In genomic region chr19:12915860-12916259, GRCh38 we compare ENCODE assay signal across 1 cellular context.
A peak's percentile ranks its signal among the peaks of the same experiment; 100 is the strongest.
TF ChIP-seq lines count a peak whose summit lies in the region.

No MANE protein-coding gene starts in this region.

TF ChIP-seq in IMR-90, 13 proteins besides CTCF, POLR2A, EP300 and RAD21:
- peak; percentile 27; the same call in 1 of the 2 replicates for TF ChIP-seq MAFK (IDR thresholded peaks at IDR 0.05; ENCODE audit: low read depth, low read length)
